31 cellular contexts compared by ENCODE assay signal in the genomic region with DNA sequence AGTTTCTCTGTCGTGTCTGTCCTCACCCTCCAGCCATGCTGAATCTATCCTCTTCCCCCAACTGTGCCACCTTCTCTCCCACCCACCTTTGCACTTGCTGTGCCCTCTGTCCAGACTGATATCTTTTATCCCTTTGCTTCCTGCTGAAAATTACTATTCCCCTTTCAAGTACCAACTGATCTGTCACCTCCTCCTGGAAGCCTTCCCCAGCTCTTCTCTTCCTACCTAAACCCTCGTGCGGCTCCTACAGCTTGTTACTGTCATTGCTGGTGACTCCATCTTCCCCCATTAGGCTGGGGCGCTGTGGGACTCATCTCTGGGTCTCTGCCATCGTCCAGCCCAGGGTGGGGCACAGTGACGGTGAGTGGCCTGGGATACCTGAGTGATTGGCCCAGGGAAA. TPM values are rescaled to one million over a fixed set of nuclear protein-coding genes. Genes with fewer than 3 reads are reported as not detected.
A peak's percentile ranks its signal among the peaks of the same experiment; 100 is the strongest.
DNase-seq lines count a peak whose midpoint lies in the region; ATAC-seq, FAIRE-seq and TF ChIP-seq lines count a peak whose summit lies in the region.
"Had no signal": no experiment of that assay in that cellular context is flagged by ENCODE, and none has a peak within 500 bp of the region (broad histone marks: within the 10 kb centered on the region; RNA-seq: fewer than 3 reads in every experiment).

No MANE protein-coding gene starts in this region.

- TF ChIP-seq CTCF in K562 (IDR thresholded peaks at IDR 0.05 in 2 of 3, conservative IDR thresholded peaks at IDR 0.05 in 1 of 3; ENCODE audit: insufficient read depth in 2 of 3, low read depth in 1 of 3, low read length in 3 of 3), result no peak
- TF ChIP-seq CTCF in endodermal cell (conservative IDR thresholded peaks at IDR 0.05), result no peak
- TF ChIP-seq CTCF in nephron progenitor cell (IDR thresholded peaks at IDR 0.05), result no peak

- no peak overlapping the region for H3K4me2 ChIP-seq in K562 (ENCODE audit: insufficient read depth, low read length)
- H3K4me2 ChIP-seq: BLaER1 had no signal

- no peaks in the 10 kb centered on the region; the same call in 1 of the 2 replicates for H4K20me1 ChIP-seq in K562 (replicated peaks; ENCODE audit: control insufficient read depth, insufficient read depth, low read length)
- H4K20me1 ChIP-seq: BLaER1 had no signal

- H3K9me3 Mint-ChIP-seq in endodermal cell (no peaks in the 10 kb centered on the region), nephron progenitor cell (no peaks in the 10 kb centered on the region), T-cell (peaks cover 3 to 8% (median 7%) of the 10 kb centered on the region in 3 donors)
- H3K9me3 Mint-ChIP-seq: CD14-positive monocyte had no signal

- TF ChIP-seq POLR2A in K562 (conservative IDR thresholded peaks at IDR 0.05), result no peak

- H3K9ac ChIP-seq in K562 (ENCODE audit: insufficient read depth in 1 of 2, low read depth in 2 of 2, low read length in 2 of 2), result no peak overlapping the region
- no peak overlapping the region for H3K9ac ChIP-seq in endodermal cell (ENCODE audit: extremely low read depth, low read length, poor library complexity, severe bottlenecking)
- H3K9ac ChIP-seq: BLaER1 had no signal

- H3K9me3 ChIP-seq in K562 (replicated peaks; ENCODE audit: control insufficient read depth, insufficient read depth, low read depth, low read length) (no peaks in the 10 kb centered on the region), endodermal cell (ENCODE audit: control insufficient read depth, low read length) (no peaks in the 10 kb centered on the region)
- H3K9me3 ChIP-seq: BE2C, BLaER1 had no signal

- no peak overlapping the region for H3K4me3 Mint-ChIP-seq in endodermal cell
- no peak overlapping the region for H3K4me3 Mint-ChIP-seq in nephron progenitor cell
- no peak overlapping the region for H3K4me3 Mint-ChIP-seq in T-cell
- H3K4me3 Mint-ChIP-seq: CD14-positive monocyte; CD4-positive, alpha-beta memory T cell; CD4-positive, CD25-positive, alpha-beta regulatory T cell; CD8-positive, alpha-beta memory T cell had no signal

- no peak for TF ChIP-seq EP300 in K562 (IDR thresholded peaks at IDR 0.05; ENCODE audit: low read length)

- intact Hi-C loops in K562 (cut with micrococcal nuclease), result no loop called here

- H3K4me3 ChIP-seq in K562 (no peak overlapping the region), endodermal cell (ENCODE audit: low read length) (no peak overlapping the region)
- H3K4me3 ChIP-seq: BLaER1, GM12878 had no signal

- H3K36me3 Mint-ChIP-seq in endodermal cell (ENCODE audit: low read depth), result no peaks in the 10 kb centered on the region
- no peaks in the 10 kb centered on the region for H3K36me3 Mint-ChIP-seq in nephron progenitor cell (ENCODE audit: low read depth)
- peaks cover 5% of the 10 kb centered on the region for H3K36me3 Mint-ChIP-seq in T-cell
- H3K36me3 Mint-ChIP-seq: CD14-positive monocyte; CD4-positive, alpha-beta memory T cell; CD4-positive, CD25-positive, alpha-beta regulatory T cell had no signal

- CTCF ChIA-PET in K562 (lab: Yijun Ruan, JAX; ENCODE audit: low intra/inter-chr PET ratio), result no interaction called here
- CTCF ChIA-PET in T-cell (lab: Charles Lee), result no interaction called here

- H3K4me1 ChIP-seq in K562 (replicated peaks in 1 of 2; ENCODE audit: control insufficient read depth in 2 of 2, insufficient read depth in 2 of 2, low read length in 2 of 2) (peaks cover 0 to 3% of the 10 kb centered on the region in 2 experiments; a peak in 1 of 5 replicates), endodermal cell (ENCODE audit: control insufficient read depth, insufficient read depth, low read length) (no peaks in the 10 kb centered on the region)
- H3K4me1 ChIP-seq: BE2C had no signal

- no peaks in the 10 kb centered on the region for H3K4me1 Mint-ChIP-seq in endodermal cell
- H3K4me1 Mint-ChIP-seq in nephron progenitor cell, result no peaks in the 10 kb centered on the region
- no peaks in the 10 kb centered on the region for H3K4me1 Mint-ChIP-seq in T-cell
- H3K4me1 Mint-ChIP-seq: CD14-positive monocyte; CD4-positive, alpha-beta memory T cell; CD4-positive, CD25-positive, alpha-beta regulatory T cell; CD8-positive, alpha-beta memory T cell had no signal

- no TSS peak for BruUV-seq in K562 (replicated peaks; lab: Mats Ljungman, UMichigan)

- 0% methylated on average over 6 of the region's 6 CpGs for WGBS in K562 (ENCODE audit: insufficient coverage, low coverage, missing lambda C conversion rate)
- 85 to 87% methylated on average over 4 to 6 of the region's 6 CpGs for WGBS in endodermal cell (ENCODE audit: insufficient coverage in 1 of 2, insufficient read length in 1 of 2), 2 experiments

- H3K9me1 ChIP-seq in K562 (ENCODE audit: control insufficient read depth, insufficient read depth, low read length), result no peaks in the 10 kb centered on the region

- no peak overlapping the region for H2AFZ ChIP-seq in K562 (ENCODE audit: low read depth, low read length)

- no peaks in the 10 kb centered on the region for H3K79me2 ChIP-seq in K562 (ENCODE audit: control insufficient read depth, insufficient read depth, low read length)

- H3K27ac Mint-ChIP-seq in endodermal cell (peak overlapping the region; percentile 31), nephron progenitor cell (peak overlapping the region; percentile 13), T-cell (no peak overlapping the region)
- H3K27ac Mint-ChIP-seq: CD14-positive monocyte; CD4-positive, alpha-beta memory T cell; CD4-positive, CD25-positive, alpha-beta regulatory T cell had no signal

- H3K27me3 Mint-ChIP-seq in endodermal cell (ENCODE audit: insufficient read depth), result peaks cover 16% of the 10 kb centered on the region
- peaks cover 22% of the 10 kb centered on the region for H3K27me3 Mint-ChIP-seq in nephron progenitor cell (ENCODE audit: low read depth, poor library complexity)
- no peaks in the 10 kb centered on the region for H3K27me3 Mint-ChIP-seq in T-cell
- H3K27me3 Mint-ChIP-seq: CD4-positive, alpha-beta memory T cell; CD4-positive, CD25-positive, alpha-beta regulatory T cell had no signal

- H3K27ac ChIP-seq in K562 (ENCODE audit: extremely low read depth, low read depth, low read length) (no peak overlapping the region), endodermal cell (ENCODE audit: low read depth, low read length) (no peak overlapping the region)
- H3K27ac ChIP-seq: BLaER1 had no signal

- peaks cover 0 to 34% of the 10 kb centered on the region in 2 experiments; a peak in 2 of 5 replicates for H3K27me3 ChIP-seq in K562 (ENCODE audit: control insufficient read depth in 2 of 2, insufficient read depth in 2 of 2, low read length in 2 of 2)
- H3K27me3 ChIP-seq in endodermal cell (ENCODE audit: control insufficient read depth, insufficient read depth, low read length, poor library complexity, severe bottlenecking), result peaks cover 8% of the 10 kb centered on the region
- H3K27me3 ChIP-seq: BE2C, BLaER1 had no signal

- no peak for FAIRE-seq in K562 (lab: Jason Lieb, UNC)
- FAIRE-seq: A204.1, GM12878, GM12892, GM18507 had no signal

- DNase-seq in K562 (ENCODE audit: extremely low read depth in 1 of 4, low spot score in 3 of 4) (no peak), endodermal cell (no peak), nephron progenitor cell (no peak), T-cell (no peak), globus pallidus (ENCODE audit: low spot score) (no peak), SKM-1 (lab: John Stamatoyannopoulos, UW; ENCODE audit: unreplicated experiment) (no peak)
- DNase-seq: 8988T; ACHN; BE2C; C1 segment of cervical spinal cord; CD4-positive, alpha-beta memory T cell; CD4-positive, CD25-positive, alpha-beta regulatory T cell; CD8-positive, alpha-beta memory T cell; COR-L47; DMS 273 treated with DMSO at 0.1 percent for 48 hours; DMS153; DMS53; DMS79; DND-41; EL; GDM1 had no signal

- in situ Hi-C loops in K562 (cut with MboI), result no loop called here

- ATAC-seq in K562 (no peak), T-cell (replicated peaks in 1 of 4) (no peak)
- ATAC-seq: GM12878 had no signal

- POLR2A ChIA-PET in K562 (lab: Yijun Ruan, JAX), result interaction anchor here (0.6 kb wide), 1 partner anchor 39 kb away, joined by 3 read pairs; no protein-coding TSS in a partner anchor
- POLR2A ChIA-PET in T-cell (lab: Charles Lee), result no interaction called here

- H3K36me3 ChIP-seq in K562 (ENCODE audit: control insufficient read depth, insufficient read depth, low read length), result no peaks in the 10 kb centered on the region
- no peaks in the 10 kb centered on the region for H3K36me3 ChIP-seq in endodermal cell (ENCODE audit: control insufficient read depth, insufficient read depth, low read length)
- H3K36me3 ChIP-seq: BE2C, BLaER1 had no signal

- no peak for TF ChIP-seq RAD21 in K562 (CRISPR knock-in tag; conservative IDR thresholded peaks at IDR 0.05 in 1 of 2, IDR thresholded peaks at IDR 0.05 in 1 of 2)

RNA-seq across cellular contexts. Expression of gene BPIFB6, which starts 1.1 kb away (rescaled TPM):
- not detected in 2 replicates for total RNA-seq in K562 (2011; cell fraction: chromatin; rRNA removed; ENCODE audit: low replicate concordance)
- not detected in 2 replicates for total RNA-seq in K562 (2011; cell fraction: nucleolus; rRNA removed)
- total RNA-seq in K562 (2011; cell fraction: nucleoplasm; rRNA removed), result not detected in 2 replicates
- total RNA-seq in K562 (2014; rRNA removed), result not detected in 2 replicates
- total RNA-seq in K562 (2014; rRNA removed; fragmentation: Illumina TruSeq; extraction: Trizol), result not detected in 2 replicates
- total RNA-seq in K562 (2015; rRNA removed; fragmentation: Illumina TruSeq; extraction: Trizol), result not detected in 2 replicates
- total RNA-seq in K562 (2021), result not detected in 2 replicates
- polyA plus RNA-seq in K562 (2011; rRNA removed), result not detected in 2 replicates
- polyA plus RNA-seq in K562 (2011; cell fraction: cytosol; rRNA removed), result not detected in 2 replicates
- polyA plus RNA-seq in K562 (2011; cell fraction: nucleus; rRNA removed), result not detected in 2 replicates
- not detected in 2 replicates for polyA plus RNA-seq in K562 (2012)
- polyA plus RNA-seq in K562 (2014; fragmentation: Illumina TruSeq; extraction: Trizol), result not detected in 2 replicates
- polyA plus RNA-seq in K562 (2014; fragmentation: Nextera tagmentation; extraction: Ambion mirVana), result not detected
- polyA plus RNA-seq in K562 (2014; rRNA removed), result not detected in 2 replicates
- polyA minus RNA-seq in K562 (2011; rRNA and poly(A)+ RNA removed), result not detected in 2 replicates
- polyA minus RNA-seq in K562 (2011; cell fraction: cytosol; rRNA and poly(A)+ RNA removed), result not detected in 2 replicates
- not detected in 2 replicates for polyA minus RNA-seq in K562 (2011; cell fraction: nucleus; rRNA and poly(A)+ RNA removed)
- not detected for total RNA-seq in endodermal cell
- polyA plus RNA-seq in endodermal cell (2013, experiment 1 of 2), result not detected
- not detected for polyA plus RNA-seq in endodermal cell (2013, experiment 2 of 2)
- total RNA-seq in T-cell, result not detected
- total RNA-seq: A673; CD4-positive, alpha-beta memory T cell; CD4-positive, CD25-positive, alpha-beta regulatory T cell; CD8-positive, alpha-beta memory T cell; Daoy; G401; GM12878 had no signal
- polyA plus RNA-seq: AG04450; CD14-positive monocyte; CD4-positive, alpha-beta memory T cell; CD4-positive, CD25-positive, alpha-beta regulatory T cell; CD8-positive, alpha-beta memory T cell; GM12878 had no signal

RNA-seq across cellular contexts. Expression of gene BPIFB3, which starts 21.1 kb away (rescaled TPM):
- not detected in 2 replicates for total RNA-seq in K562 (2011; cell fraction: chromatin; rRNA removed; ENCODE audit: low replicate concordance)
- not detected in 2 replicates for total RNA-seq in K562 (2011; cell fraction: nucleolus; rRNA removed)
- total RNA-seq in K562 (2011; cell fraction: nucleoplasm; rRNA removed), result not detected in 2 replicates
- total RNA-seq in K562 (2014; rRNA removed) (not detected in 2 replicates), K562 (2014; rRNA removed; fragmentation: Illumina TruSeq; extraction: Trizol) (not detected in 2 replicates), K562 (2015; rRNA removed; fragmentation: Illumina TruSeq; extraction: Trizol) (not detected in 2 replicates), K562 (2021) (not detected in 2 replicates), endodermal cell (not detected), T-cell (not detected)
- polyA plus RNA-seq in K562 (2011; rRNA removed) (not detected in 2 replicates), K562 (2014; fragmentation: Illumina TruSeq; extraction: Trizol) (not detected in 2 replicates), K562 (2014; fragmentation: Nextera tagmentation; extraction: Ambion mirVana) (not detected), K562 (2014; rRNA removed) (not detected in 2 replicates)
- not detected in 2 replicates for polyA plus RNA-seq in K562 (2011; cell fraction: cytosol; rRNA removed)
- polyA plus RNA-seq in K562 (2011; cell fraction: nucleus; rRNA removed), result not detected in 2 replicates
- polyA plus RNA-seq in K562 (2012), result not detected in 2 replicates
- not detected in 2 replicates for polyA minus RNA-seq in K562 (2011; rRNA and poly(A)+ RNA removed)
- polyA minus RNA-seq in K562 (2011; cell fraction: cytosol; rRNA and poly(A)+ RNA removed), result not detected in 2 replicates
- not detected in 2 replicates for polyA minus RNA-seq in K562 (2011; cell fraction: nucleus; rRNA and poly(A)+ RNA removed)
- not detected for polyA plus RNA-seq in endodermal cell (2013, experiment 1 of 2)
- polyA plus RNA-seq in endodermal cell (2013, experiment 2 of 2), result not detected
- total RNA-seq: A673; CD4-positive, alpha-beta memory T cell; CD4-positive, CD25-positive, alpha-beta regulatory T cell; CD8-positive, alpha-beta memory T cell; Daoy; G401; GM12878 had no signal
- polyA plus RNA-seq: AG04450; CD14-positive monocyte; CD4-positive, alpha-beta memory T cell; CD4-positive, CD25-positive, alpha-beta regulatory T cell; CD8-positive, alpha-beta memory T cell; GM12878 had no signal

RNA-seq across cellular contexts. Expression of gene BPIFB2, which starts 25.1 kb away (rescaled TPM):
- total RNA-seq in K562 (2011; cell fraction: chromatin; rRNA removed; ENCODE audit: low replicate concordance), result not detected in 2 replicates
- not detected in 2 replicates for total RNA-seq in K562 (2011; cell fraction: nucleolus; rRNA removed)
- total RNA-seq in K562 (2011; cell fraction: nucleoplasm; rRNA removed), result not detected in 2 replicates
- total RNA-seq in K562 (2014; rRNA removed), result not detected in 2 replicates
- not detected in 2 replicates for total RNA-seq in K562 (2014; rRNA removed; fragmentation: Illumina TruSeq; extraction: Trizol)
- not detected in 2 replicates for total RNA-seq in K562 (2015; rRNA removed; fragmentation: Illumina TruSeq; extraction: Trizol)
- 0.11 TPM in 1 of 2 replicates, not detected in the other for total RNA-seq in K562 (2021)
- not detected in 2 replicates for polyA plus RNA-seq in K562 (2011; rRNA removed)
- not detected in 2 replicates for polyA plus RNA-seq in K562 (2011; cell fraction: cytosol; rRNA removed)
- not detected in 2 replicates for polyA plus RNA-seq in K562 (2011; cell fraction: nucleus; rRNA removed)
- not detected in 2 replicates for polyA plus RNA-seq in K562 (2012)
- not detected in 2 replicates for polyA plus RNA-seq in K562 (2014; fragmentation: Illumina TruSeq; extraction: Trizol)
- not detected for polyA plus RNA-seq in K562 (2014; fragmentation: Nextera tagmentation; extraction: Ambion mirVana)
- not detected in 2 replicates for polyA plus RNA-seq in K562 (2014; rRNA removed)
- not detected in 2 replicates for polyA minus RNA-seq in K562 (2011; rRNA and poly(A)+ RNA removed)
- polyA minus RNA-seq in K562 (2011; cell fraction: cytosol; rRNA and poly(A)+ RNA removed), result 1.1 TPM in 1 of 2 replicates, not detected in the other
- not detected in 2 replicates for polyA minus RNA-seq in K562 (2011; cell fraction: nucleus; rRNA and poly(A)+ RNA removed)
- not detected for total RNA-seq in endodermal cell
- not detected for polyA plus RNA-seq in endodermal cell (2013, experiment 1 of 2)
- not detected for polyA plus RNA-seq in endodermal cell (2013, experiment 2 of 2)
- under 1 TPM in 3 of 5 donors, not detected in 2; 0.16 to 0.29 (median 0.22) TPM for total RNA-seq in T-cell
- total RNA-seq: A673; CD4-positive, alpha-beta memory T cell; CD4-positive, CD25-positive, alpha-beta regulatory T cell; CD8-positive, alpha-beta memory T cell; Daoy; G401; GM12878 had no signal
- polyA plus RNA-seq: AG04450; CD14-positive monocyte; CD4-positive, alpha-beta memory T cell; CD4-positive, CD25-positive, alpha-beta regulatory T cell; CD8-positive, alpha-beta memory T cell; GM12878 had no signal

RNA-seq across cellular contexts. Expression of gene SUN5, which starts 28.3 kb away (rescaled TPM):
- total RNA-seq in K562 (2011; cell fraction: chromatin; rRNA removed; ENCODE audit: low replicate concordance), result not detected in 2 replicates
- not detected in 2 replicates for total RNA-seq in K562 (2011; cell fraction: nucleolus; rRNA removed)
- not detected in 2 replicates for total RNA-seq in K562 (2011; cell fraction: nucleoplasm; rRNA removed)
- not detected in 2 replicates for total RNA-seq in K562 (2014; rRNA removed)
- not detected in 2 replicates for total RNA-seq in K562 (2014; rRNA removed; fragmentation: Illumina TruSeq; extraction: Trizol)
- total RNA-seq in K562 (2015; rRNA removed; fragmentation: Illumina TruSeq; extraction: Trizol), result not detected in 2 replicates
- not detected in 2 replicates for total RNA-seq in K562 (2021)
- not detected in 2 replicates for polyA plus RNA-seq in K562 (2011; rRNA removed)
- not detected in 2 replicates for polyA plus RNA-seq in K562 (2011; cell fraction: cytosol; rRNA removed)
- not detected in 2 replicates for polyA plus RNA-seq in K562 (2011; cell fraction: nucleus; rRNA removed)
- polyA plus RNA-seq in K562 (2012), result not detected in 2 replicates
- not detected in 2 replicates for polyA plus RNA-seq in K562 (2014; fragmentation: Illumina TruSeq; extraction: Trizol)
- polyA plus RNA-seq in K562 (2014; fragmentation: Nextera tagmentation; extraction: Ambion mirVana), result not detected
- not detected in 2 replicates for polyA plus RNA-seq in K562 (2014; rRNA removed)
- polyA minus RNA-seq in K562 (2011; rRNA and poly(A)+ RNA removed), result not detected in 2 replicates
- polyA minus RNA-seq in K562 (2011; cell fraction: cytosol; rRNA and poly(A)+ RNA removed), result not detected in 2 replicates
- polyA minus RNA-seq in K562 (2011; cell fraction: nucleus; rRNA and poly(A)+ RNA removed), result not detected in 2 replicates
- total RNA-seq in endodermal cell, result not detected
- polyA plus RNA-seq in endodermal cell (2013, experiment 1 of 2), result not detected
- polyA plus RNA-seq in endodermal cell (2013, experiment 2 of 2), result not detected
- not detected for total RNA-seq in T-cell
- total RNA-seq: A673; CD4-positive, alpha-beta memory T cell; CD4-positive, CD25-positive, alpha-beta regulatory T cell; CD8-positive, alpha-beta memory T cell; Daoy; G401; GM12878 had no signal
- polyA plus RNA-seq: AG04450; CD14-positive monocyte; CD4-positive, alpha-beta memory T cell; CD4-positive, CD25-positive, alpha-beta regulatory T cell; CD8-positive, alpha-beta memory T cell; GM12878 had no signal

RNA-seq across cellular contexts. Expression of gene BPIFB4, which starts 46.9 kb away (rescaled TPM):
- not detected in 2 replicates for total RNA-seq in K562 (2011; cell fraction: chromatin; rRNA removed; ENCODE audit: low replicate concordance)
- total RNA-seq in K562 (2011; cell fraction: nucleolus; rRNA removed), result not detected in 2 replicates
- not detected in 2 replicates for total RNA-seq in K562 (2011; cell fraction: nucleoplasm; rRNA removed)
- total RNA-seq in K562 (2014; rRNA removed), result not detected in 2 replicates
- not detected in 2 replicates for total RNA-seq in K562 (2014; rRNA removed; fragmentation: Illumina TruSeq; extraction: Trizol)
- not detected in 2 replicates for total RNA-seq in K562 (2015; rRNA removed; fragmentation: Illumina TruSeq; extraction: Trizol)
- not detected in 2 replicates for total RNA-seq in K562 (2021)
- not detected in 2 replicates for polyA plus RNA-seq in K562 (2011; rRNA removed)
- not detected in 2 replicates for polyA plus RNA-seq in K562 (2011; cell fraction: cytosol; rRNA removed)
- polyA plus RNA-seq in K562 (2011; cell fraction: nucleus; rRNA removed), result not detected in 2 replicates
- polyA plus RNA-seq in K562 (2012), result not detected in 2 replicates
- polyA plus RNA-seq in K562 (2014; fragmentation: Illumina TruSeq; extraction: Trizol), result not detected in 2 replicates
- polyA plus RNA-seq in K562 (2014; fragmentation: Nextera tagmentation; extraction: Ambion mirVana), result not detected
- polyA plus RNA-seq in K562 (2014; rRNA removed), result not detected in 2 replicates
- not detected in 2 replicates for polyA minus RNA-seq in K562 (2011; rRNA and poly(A)+ RNA removed)
- not detected in 2 replicates for polyA minus RNA-seq in K562 (2011; cell fraction: cytosol; rRNA and poly(A)+ RNA removed)
- polyA minus RNA-seq in K562 (2011; cell fraction: nucleus; rRNA and poly(A)+ RNA removed), result not detected in 2 replicates
- total RNA-seq in endodermal cell, result under 1 TPM in 1 of 2 donors, not detected in 1; 0.22 TPM
- not detected for polyA plus RNA-seq in endodermal cell (2013, experiment 1 of 2)
- polyA plus RNA-seq in endodermal cell (2013, experiment 2 of 2), result not detected
- not detected for total RNA-seq in T-cell
- total RNA-seq: A673; CD4-positive, alpha-beta memory T cell; CD4-positive, CD25-positive, alpha-beta regulatory T cell; CD8-positive, alpha-beta memory T cell; Daoy; G401; GM12878 had no signal
- polyA plus RNA-seq: AG04450; CD14-positive monocyte; CD4-positive, alpha-beta memory T cell; CD4-positive, CD25-positive, alpha-beta regulatory T cell; CD8-positive, alpha-beta memory T cell had no signal

Comparison
In these comparisons a context has a peak if more than half of its experiments do, and no peak if none do; other contexts are left out.
1. H3K27ac Mint-ChIP-seq: peak in endodermal cell (single experiment) and nephron progenitor cell (single experiment); none in T-cell (0 of 2).